Comparison of ENCODE assay signal across 14 cellular contexts in the genomic region with DNA sequence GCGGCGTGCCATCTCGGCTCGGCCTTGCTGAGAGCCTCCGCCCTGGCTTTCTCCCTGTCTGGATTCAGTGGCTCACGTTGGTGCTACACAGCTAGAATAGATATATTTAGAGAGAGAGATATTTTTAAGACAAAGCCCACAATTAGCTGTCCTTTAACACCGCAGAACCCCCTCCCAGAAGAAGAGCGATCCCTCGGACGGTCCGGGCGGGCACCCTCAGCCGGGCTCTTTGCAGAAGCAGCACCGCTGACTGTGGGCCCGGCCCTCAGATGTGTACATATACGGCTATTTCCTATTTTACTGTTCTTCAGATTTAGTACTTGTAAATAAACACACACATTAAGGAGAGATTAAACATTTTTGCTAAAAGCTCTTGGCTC.
"Had no signal": no experiment of that assay in that cellular context is flagged by ENCODE, and none has a peak within 500 bp of the region (broad histone marks: within the 10 kb centered on the region; RNA-seq: fewer than 3 reads in every experiment).

No MANE protein-coding gene starts in this region.

- H3K4me1 Mint-ChIP-seq: activated CD4-positive, alpha-beta T cell treated with anti-CD3 and anti-CD28 coated beads, Interleukin-2, amount 10 ng/mL, durations not matched to agents 24 days and 14 days; central memory CD8-positive, alpha-beta T cell; immature natural killer cell; naive B cell had no signal

- H3K36me3 Mint-ChIP-seq: immature natural killer cell, naive B cell had no signal

- H3K4me3 Mint-ChIP-seq: activated CD4-positive, alpha-beta T cell treated with anti-CD3 and anti-CD28 coated beads, Interleukin-2, amount 10 ng/mL, durations not matched to agents 24 days and 14 days; central memory CD8-positive, alpha-beta T cell; immature natural killer cell; naive B cell had no signal

- H3K4me3 ChIP-seq: adrenal gland, body of pancreas, lung, SK-N-MC had no signal

- H3K27me3 Mint-ChIP-seq: activated CD4-positive, alpha-beta T cell treated with anti-CD3 and anti-CD28 coated beads, Interleukin-2, amount 10 ng/mL, durations not matched to agents 24 days and 14 days had no signal

- H3K27ac Mint-ChIP-seq: activated CD4-positive, alpha-beta T cell treated with anti-CD3 and anti-CD28 coated beads, Interleukin-2, amount 10 ng/mL, durations not matched to agents 24 days and 14 days; immature natural killer cell; naive B cell had no signal

- H3K27me3 ChIP-seq: adrenal gland, body of pancreas had no signal

- DNase-seq: activated CD4-positive, alpha-beta T cell treated with anti-CD3 and anti-CD28 coated beads, Interleukin-2, amount 10 ng/mL, durations not matched to agents 24 days and 14 days; activated naive CD4-positive, alpha-beta T cell treated with Interleukin-2 at 50 U/mL for 16 hours; immature natural killer cell; midbrain; naive B cell; nucleus accumbens; stimulated activated CD4-positive, alpha-beta T cell treated with anti-CD3 and anti-CD28 coated beads, Interleukin-15, amount 100 ng/mL, for 24 hours; trophoblast cell had no signal

- H3K27ac ChIP-seq: body of pancreas, SK-N-MC, VCaP had no signal

- ATAC-seq: body of pancreas had no signal

- H3K9me3 ChIP-seq: adrenal gland, body of pancreas had no signal

- H3K9me3 Mint-ChIP-seq: activated CD4-positive, alpha-beta T cell treated with anti-CD3 and anti-CD28 coated beads, Interleukin-2, amount 10 ng/mL, durations not matched to agents 24 days and 14 days; central memory CD8-positive, alpha-beta T cell; immature natural killer cell; naive B cell had no signal

- H3K4me1 ChIP-seq: body of pancreas had no signal
